Comparison of ENCODE assay signal across 8 cellular contexts in genomic region chr6:37535701-37536461, GRCh38. TPM values are rescaled to one million over a fixed set of nuclear protein-coding genes. Genes with fewer than 3 reads are reported as not detected.
DNase-seq lines count a peak whose midpoint lies in the region; ATAC-seq and TF ChIP-seq lines count a peak whose summit lies in the region.

No MANE protein-coding gene starts in this region.

- H3K4me1 ChIP-seq in esophagus squamous epithelium (peaks cover 10 to 19% (median 16%) of the 10 kb centered on the region in 3 donors), prostate gland (replicated peaks) (peaks cover 5% of the 10 kb centered on the region)

- peak overlapping the region in 3 of 4 donors; percentile 26 to 57 (median 31) for H3K4me3 ChIP-seq in esophagus squamous epithelium
- H3K4me3 ChIP-seq in prostate gland: peak overlapping the region in 1 of 2 donors; percentile 2

- 0 to 13% methylated on average over 14 of the region's 54 CpGs for WGBS in esophagus squamous epithelium, 2 donors
- WGBS in prostate gland: 4% methylated on average over 54 of the region's 54 CpGs

- H3K27ac ChIP-seq in esophagus squamous epithelium: no peak overlapping the region
- no peak overlapping the region for H3K27ac ChIP-seq in prostate gland

- H3K9me3 ChIP-seq in esophagus squamous epithelium: no peaks in the 10 kb centered on the region
- no peaks in the 10 kb centered on the region for H3K9me3 ChIP-seq in prostate gland

- TF ChIP-seq POLR2A in esophagus squamous epithelium (IDR thresholded peaks at IDR 0.05) (no peak), prostate gland (IDR thresholded peaks at IDR 0.05) (no peak)

- TF ChIP-seq CTCF in esophagus squamous epithelium (IDR thresholded peaks at IDR 0.05) (peak in 2 of 6 experiments; percentile 15 to 33), prostate gland (IDR thresholded peaks at IDR 0.05) (peak in 2 of 4 experiments; percentile 8 to 26)

- ATAC-seq in GM19455 (IDR thresholded peaks at IDR 0.05; ENCODE audit: unreplicated experiment) (no peak), HG02610 (IDR thresholded peaks at IDR 0.05; ENCODE audit: unreplicated experiment) (no peak)

- H3K27me3 ChIP-seq in esophagus squamous epithelium (peaks cover 0 to 78% (median 6%) of the 10 kb centered on the region in 4 donors), prostate gland (replicated peaks; ENCODE audit: insufficient read depth) (peaks cover 4% of the 10 kb centered on the region)

- intact Hi-C loops in esophagus squamous epithelium (cut with DNase I): no loop called here
- intact Hi-C loops in prostate gland (cut with DNase I): no loop called here

- H3K36me3 ChIP-seq in esophagus squamous epithelium (no peaks in the 10 kb centered on the region), prostate gland (no peaks in the 10 kb centered on the region)

- DNase-seq in activated gamma-delta T cell treated with Interleukin-2 at 50 U/mL for 16 hours: peak; percentile 26
- DNase-seq in activated gamma-delta T cell (lab: John Stamatoyannopoulos, UW): no peak
- DNase-seq in NCI-H526 treated with DMSO at 0.1 percent for 48 hours (lab: John Stamatoyannopoulos, UW): peak; percentile 51
- DNase-seq in esophagus squamous epithelium (lab: John Stamatoyannopoulos, UW): no peak
- DNase-seq in prostate gland (ENCODE audit: low spot score): peak; percentile 14
- DNase-seq in NCI-H2029 (lab: John Stamatoyannopoulos, UW): no peak

RNA-seq across cellular contexts. Expression of gene CCDC167, which starts 36.2 kb away (rescaled TPM):
- 10 to 100 TPM; 16.4 to 77.8 (median 41.6) TPM for total RNA-seq in esophagus squamous epithelium
- 10 to 100 TPM; 46.9 to 54.6 TPM for total RNA-seq in prostate gland

Comparison
In these comparisons a context has a peak if more than half of its experiments do, and no peak if none do; other contexts are left out.
1. DNase-seq: peak in activated gamma-delta T cell treated with Interleukin-2 at 50 U/mL for 16 hours (single experiment), NCI-H526 treated with DMSO at 0.1 percent for 48 hours (single experiment) and prostate gland (single experiment); none in activated gamma-delta T cell (single experiment), esophagus squamous epithelium (single experiment) and NCI-H2029 (single experiment).